ENCODE assay signal across 8 cellular contexts in genomic region chr7:5365976-5366625, GRCh38. TPM values are rescaled to one million over a fixed set of nuclear protein-coding genes. Genes with fewer than 3 reads are reported as not detected.
DNase-seq lines count a peak whose midpoint lies in the region; ATAC-seq, FAIRE-seq and TF ChIP-seq lines count a peak whose summit lies in the region.
"Not testable (repeated sequence)": the region's sequence is repeated elsewhere in the genome, so short reads cannot be mapped to it uniquely, and the experiment has no call there.

No MANE protein-coding gene starts in this region.

- H3K9me3 ChIP-seq in keratinocyte (ENCODE audit: control insufficient read depth, low read depth, low read length), result not testable (repeated sequence)

- H3K4me3 ChIP-seq in AG09309 (ENCODE audit: control insufficient read depth, low read depth, low read length); keratinocyte (ENCODE audit: control insufficient read depth in 2 of 3, extremely low read depth in 1 of 3, insufficient read depth in 2 of 3, low read depth in 1 of 3, low read length in 3 of 3): not testable (repeated sequence)

- H3K4me1 Mint-ChIP-seq in activated CD4-positive, alpha-beta T cell treated with anti-CD3 and anti-CD28 coated beads for 36 hours, result peaks cover 13% of the 10 kb centered on the region

- TF ChIP-seq CTCF in AG09309 (IDR thresholded peaks at IDR 0.05; ENCODE audit: control insufficient read depth, insufficient read depth, low read depth, low read length, missing control alignments) (peak; percentile 87), keratinocyte (optimal IDR thresholded peaks at IDR 0.05 in 1 of 3, IDR thresholded peaks at IDR 0.05 in 1 of 3, conservative IDR thresholded peaks at IDR 0.05 in 1 of 3; ENCODE audit: extremely low read depth in 1 of 3, insufficient read depth in 2 of 3, low read length in 3 of 3) (peak; percentile 76 to 83 (median 79))

- H2AFZ ChIP-seq in keratinocyte (ENCODE audit: control insufficient read depth, low read length), result not testable (repeated sequence)

- peak; percentile 68 for FAIRE-seq in keratinocyte (lab: Jason Lieb, UNC)

- not testable (repeated sequence) for H3K27me3 ChIP-seq in keratinocyte (ENCODE audit: control insufficient read depth, extremely low read depth, insufficient read depth, low read length)

- H3K9me3 Mint-ChIP-seq in activated CD4-positive, alpha-beta T cell treated with anti-CD3 and anti-CD28 coated beads for 36 hours (ENCODE audit: low read depth), result not testable (repeated sequence)

- H3K27me3 Mint-ChIP-seq in activated CD4-positive, alpha-beta T cell treated with anti-CD3 and anti-CD28 coated beads for 36 hours, result not testable (repeated sequence)

- H3K36me3 ChIP-seq in keratinocyte (ENCODE audit: control insufficient read depth in 2 of 2, extremely low read depth in 1 of 2, insufficient read depth in 2 of 2, low read length in 2 of 2), result peaks cover 21 to 32% of the 10 kb centered on the region in 2 experiments

- not testable (repeated sequence) for H3K4me3 Mint-ChIP-seq in activated CD4-positive, alpha-beta T cell treated with anti-CD3 and anti-CD28 coated beads for 36 hours

- dilution Hi-C loops in keratinocyte (cut with MboI; ENCODE audit: extremely low pct_ligation_motif_present, low sequenced_read_pairs), result not testable (repeated sequence)

- H3K9ac ChIP-seq in keratinocyte (ENCODE audit: control insufficient read depth, extremely low read depth, insufficient read depth, low read length), result not testable (repeated sequence)

- not testable (repeated sequence) for H3K4me1 ChIP-seq in keratinocyte (ENCODE audit: control insufficient read depth, extremely low read depth, insufficient read depth, low read length)

- DNase-seq in AG09309 (ENCODE audit: low read depth), result peak; percentile 28
- DNase-seq in HS-27A (ENCODE audit: low read depth), result peak; percentile 19
- DNase-seq in NCI-H748 treated with DMSO at 0.1 percent for 48 hours (lab: John Stamatoyannopoulos, UW), result peak; percentile 39
- DNase-seq in activated CD4-positive, alpha-beta T cell treated with anti-CD3 and anti-CD28 coated beads for 36 hours, result peak; percentile 73
- DNase-seq in cerebellar cortex (ENCODE audit: low spot score), result peak; percentile 93
- DNase-seq in keratinocyte (ENCODE audit: low read depth, low spot score), result peak; percentile 69
- peak; percentile 63 for DNase-seq in stimulated activated CD4-positive, alpha-beta T cell treated with anti-CD3 and anti-CD28 coated beads, Interleukin-15, amount 100 ng/mL, for 24 hours

- not testable (repeated sequence) for H3K4me2 ChIP-seq in keratinocyte (ENCODE audit: control insufficient read depth, extremely low read depth, insufficient read depth, low read depth, low read length)

- not testable (repeated sequence) for H3K27ac Mint-ChIP-seq in activated CD4-positive, alpha-beta T cell treated with anti-CD3 and anti-CD28 coated beads for 36 hours

- H3K27ac ChIP-seq in keratinocyte (ENCODE audit: control insufficient read depth, insufficient read depth, low read length), result not testable (repeated sequence)

- peaks cover 19% of the 10 kb centered on the region for H3K36me3 Mint-ChIP-seq in activated CD4-positive, alpha-beta T cell treated with anti-CD3 and anti-CD28 coated beads for 36 hours (ENCODE audit: low read depth)

- not testable (repeated sequence) for H3K9me1 ChIP-seq in keratinocyte (ENCODE audit: control insufficient read depth, extremely low read depth, insufficient read depth, low read length)

- H3K79me2 ChIP-seq in keratinocyte (ENCODE audit: control insufficient read depth, insufficient read depth, low read length), result peaks cover 79% of the 10 kb centered on the region

- intact Hi-C loops in activated CD4-positive, alpha-beta T cell treated with anti-CD3 and anti-CD28 coated beads for 36 hours (cut with DNase I, micrococcal nuclease), result loop anchor here (1.0 to 2.0 kb wide), 2 partner anchors 84 to 85 kb away; no protein-coding TSS in a partner anchor

- peaks cover 24% of the 10 kb centered on the region for H4K20me1 ChIP-seq in keratinocyte (ENCODE audit: control insufficient read depth, extremely low read depth, insufficient read depth, low read length)

- POLR2A ChIA-PET in activated CD4-positive, alpha-beta T cell treated with anti-CD3 and anti-CD28 coated beads for 36 hours (lab: Charles Lee), result not testable (repeated sequence)

- CTCF ChIA-PET in activated CD4-positive, alpha-beta T cell treated with anti-CD3 and anti-CD28 coated beads for 36 hours (lab: Charles Lee), result interaction anchor here (0.5 to 2.2 kb wide), 15 partner anchors 8 to 984 kb away, joined by 3 to 9 read pairs (median 4); no protein-coding TSS in a partner anchor

- peak; percentile 73 for ATAC-seq in GM18868 (IDR thresholded peaks at IDR 0.05; ENCODE audit: unreplicated experiment)
- ATAC-seq in activated CD4-positive, alpha-beta T cell treated with anti-CD3 and anti-CD28 coated beads for 36 hours, result peak; percentile 85

RNA-seq across cellular contexts. Expression of gene TNRC18, which starts 57.5 kb away (rescaled TPM):
- total RNA-seq in activated CD4-positive, alpha-beta T cell treated with anti-CD3 and anti-CD28 coated beads for 36 hours, result 10 to 100 TPM; 39.4 to 48.6 TPM
- polyA plus RNA-seq in keratinocyte, result 9.3 to 25.7 TPM (median 13.2 TPM) in 3 replicates
- polyA plus RNA-seq in keratinocyte (2011; ENCODE audit: low read depth), result 18.5 TPM
- 7.1 and 13.8 TPM in 2 replicates for polyA plus RNA-seq in keratinocyte (2011; cell fraction: cytosol; rRNA removed)
- 62.2 and 62.8 TPM in 2 replicates for polyA plus RNA-seq in keratinocyte (2011; cell fraction: nucleus; rRNA removed)
- 15.0 and 64.6 TPM in 2 replicates for polyA plus RNA-seq in keratinocyte (2012; ENCODE audit: low replicate concordance)
- polyA minus RNA-seq in keratinocyte, result 29.6 to 131 TPM (median 30.0 TPM) in 3 replicates
- 74.2 TPM for polyA minus RNA-seq in keratinocyte (2011; cell fraction: cytosol; rRNA and poly(A)+ RNA removed)
- polyA minus RNA-seq in keratinocyte (2011; cell fraction: nucleus; rRNA and poly(A)+ RNA removed), result 86.9 and 115 TPM in 2 replicates

Comparison
In these comparisons a context has a peak if more than half of its experiments do, and no peak if none do; other contexts are left out.
1. DNase-seq: peak in every context shown above with its lines; median percentile 93 in cerebellar cortex; 73 in activated CD4-positive, alpha-beta T cell treated with anti-CD3 and anti-CD28 coated beads for 36 hours; 69 in keratinocyte; 63 in stimulated activated CD4-positive, alpha-beta T cell treated with anti-CD3 and anti-CD28 coated beads, Interleukin-15, amount 100 ng/mL, for 24 hours; 39 in NCI-H748 treated with DMSO at 0.1 percent for 48 hours; 28 in AG09309; 19 in HS-27A.